11 cellular contexts compared by ENCODE assay signal in genomic region chr2:8546319-8547283, GRCh38.
A peak's percentile ranks its signal among the peaks of the same experiment; 100 is the strongest.
DNase-seq lines count a peak whose midpoint lies in the region; ATAC-seq, FAIRE-seq and TF ChIP-seq lines count a peak whose summit lies in the region.
"Had no signal": no experiment of that assay in that cellular context is flagged by ENCODE, and none has a peak within 500 bp of the region (broad histone marks: within the 10 kb centered on the region; RNA-seq: fewer than 3 reads in every experiment).

No MANE protein-coding gene starts in this region.

- H3K27ac ChIP-seq in HEK293 (ENCODE audit: extremely low read depth, low read depth, low read length): no peak overlapping the region
- H3K27ac ChIP-seq in kidney (ENCODE audit: low read depth in 2 of 2, low read length in 2 of 2): no peak overlapping the region

- H3K9ac ChIP-seq in kidney (ENCODE audit: low read length in 2 of 2): no peak overlapping the region

- H3K27me3 Mint-ChIP-seq in CD14-positive monocyte (ENCODE audit: low read depth in 3 of 3): peaks cover 2 to 4% (median 4%) of the 10 kb centered on the region in 3 donors

- DNase-seq in CD14-positive monocyte (ENCODE audit: low spot score) (peak; percentile 79), kidney (peak; percentile 44), GOT3 (lab: John Stamatoyannopoulos, UW) (no peak)
- peak; percentile 29 to 38 for DNase-seq in activated CD4-positive, alpha-beta T cell treated with anti-CD3 and anti-CD28 coated beads, Interleukin-2, amount 50 U/mL, for 4 hours
- DNase-seq: amniotic stem cell, kidney glomerular epithelial cell had no signal

- peaks cover 5 to 7% of the 10 kb centered on the region in 2 donors for H3K36me3 Mint-ChIP-seq in CD14-positive monocyte

- TF ChIP-seq CTCF in CD14-positive monocyte (IDR thresholded peaks at IDR 0.05) (no peak), HEK293 (tag by site-specific recombination; IDR thresholded peaks at IDR 0.05) (no peak), kidney (IDR thresholded peaks at IDR 0.05; ENCODE audit: borderline replicate concordance, extremely low read depth, insufficient read depth) (no peak)

- intact Hi-C loops in CD14-positive monocyte (cut with micrococcal nuclease): loop anchor here (5.0 to 10.0 kb wide), 3 partner anchors 36 to 312 kb away; partner anchors contain the start of gene ID2 (in 1 of the 2)
- intact Hi-C loops in kidney (cut with DNase I): no loop called here

- peak overlapping the region; percentile 84 to 99 (median 95) for H3K27ac Mint-ChIP-seq in CD14-positive monocyte

- no peak for ATAC-seq in HG03469 (IDR thresholded peaks at IDR 0.05; ENCODE audit: unreplicated experiment)
- ATAC-seq in GM18520 (IDR thresholded peaks at IDR 0.05; ENCODE audit: unreplicated experiment): no peak
- ATAC-seq in GM18505 (IDR thresholded peaks at IDR 0.05; ENCODE audit: unreplicated experiment): no peak

- H3K4me1 ChIP-seq in HEK293 (ENCODE audit: control insufficient read depth, insufficient read depth, low read length) (no peaks in the 10 kb centered on the region), kidney (ENCODE audit: control insufficient read depth in 1 of 2, insufficient read depth in 1 of 2, low read depth in 1 of 2, low read length in 2 of 2) (peaks cover 0 to 8% of the 10 kb centered on the region in 2 donors)
- H3K4me1 ChIP-seq: HAP-1 had no signal

- H3K9me3 Mint-ChIP-seq in CD14-positive monocyte: no peaks in the 10 kb centered on the region

- FAIRE-seq in kidney (lab: Jason Lieb, UNC): no peak

- CTCF ChIA-PET in HEK293 (lab: Yijun Ruan, JAX): no interaction called here

- H3K4me3 Mint-ChIP-seq in CD14-positive monocyte: peak overlapping the region; percentile 24 to 58

- H3K4me1 Mint-ChIP-seq in CD14-positive monocyte: peaks cover 65% of the 10 kb centered on the region

- H3K36me3 ChIP-seq in HEK293 (ENCODE audit: control insufficient read depth in 2 of 2, insufficient read depth in 1 of 2, low read length in 2 of 2) (no peaks in the 10 kb centered on the region), kidney (ENCODE audit: control insufficient read depth in 1 of 2, insufficient read depth in 2 of 2, low read length in 2 of 2) (no peaks in the 10 kb centered on the region)
- H3K36me3 ChIP-seq: HAP-1 had no signal

- no peak for TF ChIP-seq POLR2A in GM18505 (IDR thresholded peaks at IDR 0.05; ENCODE audit: borderline replicate concordance, extremely low read depth, insufficient read depth, insufficient read length)

- H3K4me3 ChIP-seq in HEK293 (ENCODE audit: low read depth, low read length): no peak overlapping the region
- H3K4me3 ChIP-seq in kidney (ENCODE audit: low read length in 2 of 2): no peak overlapping the region
- H3K4me3 ChIP-seq: HAP-1 had no signal

- H3K9me3 ChIP-seq in HEK293 (ENCODE audit: control insufficient read depth, insufficient read depth, low read depth, low read length) (no peaks in the 10 kb centered on the region), kidney (ENCODE audit: control insufficient read depth in 1 of 2, low read length in 2 of 2) (no peaks in the 10 kb centered on the region)
- H3K9me3 ChIP-seq: HAP-1 had no signal

- POLR2A ChIA-PET in HEK293 (lab: Yijun Ruan, JAX): interaction anchor here (0.7 to 1.2 kb wide), 2 partner anchors 134 to 135 kb away, joined by 3 to 4 read pairs; partner anchors contain the start of gene ID2

TF ChIP-seq in HEK293, 187 proteins besides CTCF, POLR2A, EP300 and RAD21:
- TF ChIP-seq ZBTB48 (tag by site-specific recombination; IDR thresholded peaks at IDR 0.05) (no peak), ZNF366 (tag by site-specific recombination; conservative IDR thresholded peaks at IDR 0.05) (no peak), GLIS1 (tag by site-specific recombination; IDR thresholded peaks at IDR 0.05) (no peak), EGR2 (tag by site-specific recombination; IDR thresholded peaks at IDR 0.05; ENCODE audit: low read depth) (peak; percentile 7; the same call in 1 of the 2 replicates)
